8 cellular contexts compared by ENCODE assay signal in genomic region chr4:139279723-139280620, GRCh38. TPM values are rescaled to one million over a fixed set of nuclear protein-coding genes. Genes with fewer than 3 reads are reported as not detected.
A peak's percentile ranks its signal among the peaks of the same experiment; 100 is the strongest.
DNase-seq lines count a peak whose midpoint lies in the region; ATAC-seq and TF ChIP-seq lines count a peak whose summit lies in the region.

Gene MGARP (minus strand): TSS chr4:139280225. CDS start chr4:139280158, 67 bp downstream.

- H3K4me1 Mint-ChIP-seq in activated T-cell treated with anti-CD3 and anti-CD28 coated beads, Interleukin-2, amount 50 U/mL, for 4 hours (ENCODE audit: low read depth): peaks cover 11% of the 10 kb centered on the region
- peaks cover 11% of the 10 kb centered on the region for H3K4me1 Mint-ChIP-seq in neural progenitor cell

- no peaks in the 10 kb centered on the region for H3K79me2 ChIP-seq in neural progenitor cell (ENCODE audit: low read depth)

- peak within 1 kb of the TSS; percentile 76 for H3K4me3 Mint-ChIP-seq in activated T-cell treated with anti-CD3 and anti-CD28 coated beads, Interleukin-2, amount 50 U/mL, for 4 hours
- H3K4me3 Mint-ChIP-seq in neural progenitor cell: peak within 1 kb of the TSS; percentile 81

- H3K4me3 ChIP-seq in fibroblast of villous mesenchyme (ENCODE audit: low read depth, low read length) (peak within 1 kb of the TSS; percentile 69), neural progenitor cell (peak within 1 kb of the TSS; percentile 65)

- peaks cover 18% of the 10 kb centered on the region for H3F3A ChIP-seq in neural progenitor cell (ENCODE audit: low read depth)

- H3K36me3 Mint-ChIP-seq in activated T-cell treated with anti-CD3 and anti-CD28 coated beads, Interleukin-2, amount 50 U/mL, for 4 hours (ENCODE audit: insufficient read depth): peaks cover 4% of the 10 kb centered on the region
- H3K36me3 Mint-ChIP-seq in neural progenitor cell: peaks cover 4% of the 10 kb centered on the region

- ATAC-seq in HG02759 (IDR thresholded peaks at IDR 0.05; ENCODE audit: unreplicated experiment) (peak; percentile 79), GM21390 (IDR thresholded peaks at IDR 0.05; ENCODE audit: unreplicated experiment) (no peak)
- ATAC-seq in activated T-cell treated with anti-CD3 and anti-CD28 coated beads, Interleukin-2, amount 50 U/mL, for 4 hours: peak; percentile 81 to 87

- no peak within 1 kb of the TSS for H3K27ac Mint-ChIP-seq in neural progenitor cell

- DNase-seq in AG20443 (ENCODE audit: low spot score) (peak; percentile 60), fibroblast of villous mesenchyme (ENCODE audit: low read depth) (peak; percentile 41), neural progenitor cell (ENCODE audit: low spot score) (peak; percentile 85), UCSD-AML1 (lab: John Stamatoyannopoulos, UW; ENCODE audit: unreplicated experiment) (no peak), GF-D8 (lab: John Stamatoyannopoulos, UW) (no peak)
- DNase-seq in activated T-cell treated with anti-CD3 and anti-CD28 coated beads, Interleukin-2, amount 50 U/mL, for 4 hours: peak; percentile 16

- H3K36me3 ChIP-seq in neural progenitor cell: no peaks in the 10 kb centered on the region

- peaks cover 4% of the 10 kb centered on the region for H3K9me3 Mint-ChIP-seq in activated T-cell treated with anti-CD3 and anti-CD28 coated beads, Interleukin-2, amount 50 U/mL, for 4 hours
- H3K9me3 Mint-ChIP-seq in neural progenitor cell: peaks cover 4% of the 10 kb centered on the region

- H3K9me3 ChIP-seq in neural progenitor cell (ENCODE audit: low read depth): no peaks in the 10 kb centered on the region

- H3K4me1 ChIP-seq in neural progenitor cell: no peaks in the 10 kb centered on the region

- peaks cover 52% of the 10 kb centered on the region for H3K27me3 ChIP-seq in neural progenitor cell

- peaks cover 47% of the 10 kb centered on the region for H3K27me3 Mint-ChIP-seq in activated T-cell treated with anti-CD3 and anti-CD28 coated beads, Interleukin-2, amount 50 U/mL, for 4 hours (ENCODE audit: low read depth)
- H3K27me3 Mint-ChIP-seq in neural progenitor cell (ENCODE audit: insufficient read depth, low read depth): peaks cover 35% of the 10 kb centered on the region

- TF ChIP-seq CTCF in fibroblast of villous mesenchyme (IDR thresholded peaks at IDR 0.05; ENCODE audit: insufficient read depth, low read depth, low read length) (no peak), neural progenitor cell (IDR thresholded peaks at IDR 0.05) (no peak)

- H3K27ac ChIP-seq in neural progenitor cell: no peak within 1 kb of the TSS

- H2AFZ ChIP-seq in neural progenitor cell (replicated peaks): peak within 1 kb of the TSS; percentile 90

- H3K9ac ChIP-seq in neural progenitor cell: no peak within 1 kb of the TSS

- H3K4me2 ChIP-seq in neural progenitor cell: peak within 1 kb of the TSS; percentile 92

- H4K20me1 ChIP-seq in neural progenitor cell (ENCODE audit: low read depth): no peaks in the 10 kb centered on the region

RNA-seq across cellular contexts. Expression of gene MGARP, which starts in this region (rescaled TPM):
- total RNA-seq in activated T-cell treated with anti-CD3 and anti-CD28 coated beads, Interleukin-2, amount 50 U/mL, for 4 hours: under 1 TPM in 1 of 3 donors, not detected in 2; 0.23 TPM
- total RNA-seq in fibroblast of villous mesenchyme: 41.2 and 106 TPM in 2 replicates
- total RNA-seq in neural progenitor cell (ENCODE audit: low replicate concordance): 2.5 and 5.1 TPM in 2 replicates

Comparison
In these comparisons a context has a peak if more than half of its experiments do, and no peak if none do; other contexts are left out.
1. Peak in DNase-seq and ATAC-seq in activated T-cell treated with anti-CD3 and anti-CD28 coated beads, Interleukin-2, amount 50 U/mL, for 4 hours; RNA of the gene not detected or under 1 TPM.
2. DNase-seq: peak in AG20443 (single experiment), fibroblast of villous mesenchyme (single experiment) and neural progenitor cell (single experiment); none in UCSD-AML1 (single experiment) and GF-D8 (single experiment).